Comparison of ENCODE assay signal across 8 cellular contexts in genomic region chr9:76756273-76756650, GRCh38.
DNase-seq lines count a peak whose midpoint lies in the region; ATAC-seq and TF ChIP-seq lines count a peak whose summit lies in the region.

No MANE protein-coding gene starts in this region.

- H4K20me1 ChIP-seq in BLaER1 treated with 17β-estradiol and CSF1 and Interleukin-3, amounts not matched to agents 10 nM and 100 nM: no peaks in the 10 kb centered on the region

- peak overlapping the region in 10 of 11 experiments; percentile 24 to 61 (median 52); a peak in 16 of 22 replicates for H3K4me2 ChIP-seq in BLaER1 treated with 17β-estradiol and CSF1 and Interleukin-3, amounts not matched to agents 10 nM and 100 nM

- H3K4me1 ChIP-seq in BLaER1 treated with 17β-estradiol and CSF1 and Interleukin-3, amounts not matched to agents 10 nM and 100 nM: peaks cover 12 to 45% (median 35%) of the 10 kb centered on the region in 10 experiments

- H3K9ac ChIP-seq in BLaER1 treated with 17β-estradiol and CSF1 and Interleukin-3, amounts not matched to agents 10 nM and 100 nM: no peak overlapping the region

- H3K9me3 ChIP-seq in BLaER1 treated with 17β-estradiol and CSF1 and Interleukin-3, amounts not matched to agents 10 nM and 100 nM (replicated peaks in 1 of 11): no peaks in the 10 kb centered on the region

- H3K4me3 ChIP-seq in BLaER1 treated with 17β-estradiol and CSF1 and Interleukin-3, amounts not matched to agents 10 nM and 100 nM: no peak overlapping the region
- H3K4me3 ChIP-seq in WI38 (ENCODE audit: low read depth, low read length): no peak overlapping the region

- peak overlapping the region in 5 of 11 experiments; percentile 10 to 38 (median 34); a peak in 6 of 22 replicates for H3K27ac ChIP-seq in BLaER1 treated with 17β-estradiol and CSF1 and Interleukin-3, amounts not matched to agents 10 nM and 100 nM

- no peaks in the 10 kb centered on the region for H3K27me3 ChIP-seq in BLaER1 treated with 17β-estradiol and CSF1 and Interleukin-3, amounts not matched to agents 10 nM and 100 nM

- TF ChIP-seq CTCF in WI38 (IDR thresholded peaks at IDR 0.05; ENCODE audit: low read depth, low read length): 0 out of 2 replicates have a peak, but pooled peaks have one; percentile 12

- peak; percentile 66 for DNase-seq in NCI-H1092 (lab: John Stamatoyannopoulos, UW)
- DNase-seq in medulla oblongata (ENCODE audit: extremely low spot score): peak; percentile 60
- DNase-seq in epidermal melanocyte (ENCODE audit: insufficient read length, low spot score): no peak
- no peak for DNase-seq in stimulated activated CD4-positive, alpha-beta T cell treated with anti-CD3 and anti-CD28 coated beads, Interleukin-4, amount 100 ng/mL, for 1 hour
- no peak for DNase-seq in activated CD8-positive, alpha-beta memory T cell treated with anti-CD3 and anti-CD28 coated beads, Interleukin-2, amount 50 U/mL, for 48 hours

- H3K36me3 ChIP-seq in BLaER1 treated with 17β-estradiol and CSF1 and Interleukin-3, amounts not matched to agents 10 nM and 100 nM: no peaks in the 10 kb centered on the region

- ATAC-seq in GM21526 (IDR thresholded peaks at IDR 0.05; ENCODE audit: low FRiP score, unreplicated experiment): peak; percentile 37

Comparison
In these comparisons a context has a peak if more than half of its experiments do, and no peak if none do; other contexts are left out.
1. DNase-seq: peak in NCI-H1092 (single experiment) and medulla oblongata (single experiment); none in epidermal melanocyte (single experiment), stimulated activated CD4-positive, alpha-beta T cell treated with anti-CD3 and anti-CD28 coated beads, Interleukin-4, amount 100 ng/mL, for 1 hour (single experiment) and activated CD8-positive, alpha-beta memory T cell treated with anti-CD3 and anti-CD28 coated beads, Interleukin-2, amount 50 U/mL, for 48 hours (single experiment).